In the genomic region with DNA sequence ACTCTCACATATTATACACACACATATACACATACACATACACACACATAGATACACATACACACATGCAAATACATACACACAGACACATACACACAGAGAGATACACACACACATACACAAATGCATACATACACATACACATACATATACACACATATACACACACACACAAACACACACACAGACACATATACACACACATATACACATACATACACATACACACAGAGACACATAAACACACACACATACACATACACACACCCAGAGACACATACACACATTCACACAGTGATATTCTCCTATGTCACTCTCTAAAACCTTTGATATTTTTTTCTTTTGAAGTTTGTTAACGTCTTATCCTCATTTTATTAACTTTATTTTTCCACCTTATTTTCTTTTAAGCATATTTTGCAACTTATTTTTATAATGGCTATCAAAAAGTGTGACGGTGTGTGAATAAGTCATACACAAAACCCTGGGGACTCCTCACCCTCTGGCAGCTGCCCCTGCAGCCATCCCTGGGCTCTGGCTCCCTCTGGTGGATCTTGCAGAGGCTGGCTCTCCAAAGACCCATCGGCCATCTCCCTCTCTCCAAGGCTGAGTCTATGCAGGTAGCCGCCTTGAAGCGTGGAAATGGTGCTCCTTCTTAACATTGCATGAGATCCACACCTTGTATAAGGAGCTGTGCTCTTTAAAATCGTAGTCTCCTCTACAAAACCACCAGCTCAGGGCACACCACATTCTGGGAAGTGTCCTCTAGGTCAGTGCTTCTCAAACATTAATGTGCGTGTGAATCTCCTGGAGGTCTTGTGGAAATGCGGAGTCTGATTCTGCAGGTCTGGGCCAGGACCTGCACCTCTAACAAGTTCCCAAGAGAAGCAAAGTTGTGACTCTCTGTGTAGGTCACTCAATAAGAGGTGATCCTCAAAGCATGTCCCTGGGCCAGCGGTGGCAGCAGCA, we compare ENCODE assay signal across 9 cellular contexts. TPM values are rescaled to one million over a fixed set of nuclear protein-coding genes. Genes with fewer than 3 reads are reported as not detected.
DNase-seq lines count a peak whose midpoint lies in the region; FAIRE-seq and TF ChIP-seq lines count a peak whose summit lies in the region.
"Had no signal": no experiment of that assay in that cellular context is flagged by ENCODE, and none has a peak within 500 bp of the region (broad histone marks: within the 10 kb centered on the region; RNA-seq: fewer than 3 reads in every experiment).

No MANE protein-coding gene starts in this region.

- H3K27me3 ChIP-seq in dorsolateral prefrontal cortex = peaks cover 0 to 4% (median 0%) of the 10 kb centered on the region in 45 donors

- peak; percentile 1 to 97 (median 88) for TF ChIP-seq CTCF in dorsolateral prefrontal cortex (IDR thresholded peaks at IDR 0.05 in 54 of 56, conservative IDR thresholded peaks at IDR 0.05 in 2 of 56; ENCODE audit: low read depth in 1 of 56, partially characterized antibody in 56 of 56)

- no peak overlapping the region for H3K4me3 ChIP-seq in dorsolateral prefrontal cortex

- TF ChIP-seq POLR2A in H54 (IDR thresholded peaks at IDR 0.05; ENCODE audit: low read depth, low read length) = no peak

- intact Hi-C loops in dorsolateral prefrontal cortex (cut with DNase I) = loop anchor here (1.0 to 10.0 kb wide), 5 partner anchors 55 to 421 kb away; partner anchors contain the start of gene ARMS2 (in 1 of the 2)

- DNase-seq in DMS153 treated with DMSO at 0.1 percent for 48 hours (lab: John Stamatoyannopoulos, UW; ENCODE audit: unreplicated experiment) = peak; percentile 46
- DNase-seq in H54 (ENCODE audit: insufficient read length, low spot score) = peak; percentile 46
- peak; percentile 54 for DNase-seq in NCI-H2171 (lab: John Stamatoyannopoulos, UW)
- DNase-seq in activated CD4-positive, alpha-beta T cell treated with anti-CD3 and anti-CD28 coated beads for 4 hours = peak; percentile 14 to 37
- DNase-seq in dorsolateral prefrontal cortex = peak; percentile 30 to 88 (median 76)
- peak; percentile 69 to 70 for DNase-seq in lung microvascular endothelial cell (ENCODE audit: low read depth in 2 of 2)
- DNase-seq in stimulated activated CD8-positive, alpha-beta memory T cell treated with anti-CD3 and anti-CD28 coated beads, Interleukin-15, amount 100 ng/mL, for 1 hour (ENCODE audit: low read depth) = peak; percentile 26
- DNase-seq in cerebellar nuclear complex (lab: John Stamatoyannopoulos, UW) = no peak

- H3K27ac ChIP-seq in dorsolateral prefrontal cortex = no peak overlapping the region

- no peak for FAIRE-seq in H54 (lab: Jason Lieb, UNC)

RNA-seq across cellular contexts. Expression of gene C10orf120, which starts 4.1 kb away (rescaled TPM):
- total RNA-seq in dorsolateral prefrontal cortex (not detected), lung microvascular endothelial cell (not detected in 2 replicates)
- total RNA-seq: activated CD8-positive, alpha-beta memory T cell treated with anti-CD3 and anti-CD28 coated beads for 36 hours had no signal

Comparison
In these comparisons a context has a peak if more than half of its experiments do, and no peak if none do; other contexts are left out.
1. DNase-seq: peak in DMS153 treated with DMSO at 0.1 percent for 48 hours (single experiment), H54 (single experiment), NCI-H2171 (single experiment), activated CD4-positive, alpha-beta T cell treated with anti-CD3 and anti-CD28 coated beads for 4 hours (2 of 2), dorsolateral prefrontal cortex (10 of 10), lung microvascular endothelial cell (2 of 2) and stimulated activated CD8-positive, alpha-beta memory T cell treated with anti-CD3 and anti-CD28 coated beads, Interleukin-15, amount 100 ng/mL, for 1 hour (single experiment); none in cerebellar nuclear complex (0 of 2).